11 cellular contexts compared by ENCODE assay signal in the genomic region with DNA sequence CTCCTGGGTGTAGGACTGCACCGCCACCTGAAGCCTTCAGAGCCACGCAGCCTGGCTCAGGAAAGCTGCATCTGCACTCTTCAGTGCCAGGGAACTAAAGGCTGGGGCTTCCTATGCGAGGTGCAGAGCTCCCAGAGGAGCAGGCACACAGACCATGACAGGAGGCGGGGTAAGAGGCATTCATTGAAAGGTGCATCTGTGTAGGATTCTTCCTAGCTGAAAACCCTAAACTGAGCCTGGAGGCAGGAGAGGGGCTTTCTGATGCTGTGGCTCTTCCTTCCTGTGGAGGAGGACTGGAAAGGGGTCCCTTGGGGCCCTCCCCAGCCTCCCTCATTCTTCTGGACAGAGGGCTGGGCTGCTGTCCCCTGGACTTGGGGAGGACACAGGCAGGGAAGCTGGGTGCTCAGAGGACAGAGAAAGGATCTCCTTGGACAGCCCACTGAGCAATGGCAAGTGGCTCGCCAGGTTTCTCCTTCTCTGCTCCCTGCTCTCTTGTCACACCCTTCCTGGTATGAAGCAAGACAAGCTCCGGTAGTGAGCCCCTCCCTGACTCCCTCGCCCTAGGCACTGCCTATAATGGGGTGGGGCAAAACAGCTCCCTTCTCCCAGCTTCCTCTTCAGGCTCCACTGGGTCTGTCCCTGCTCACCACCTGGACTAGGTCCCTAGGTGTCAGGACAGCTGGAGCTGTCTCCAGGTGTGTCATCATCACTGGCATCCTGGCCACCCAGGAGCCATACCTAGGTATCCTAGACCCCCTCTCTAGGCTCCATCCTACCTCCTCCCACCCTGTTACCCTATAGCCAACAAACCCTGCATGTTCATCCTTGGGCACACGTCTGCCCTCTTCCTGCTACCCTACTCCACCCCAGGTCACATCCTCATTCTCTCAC. TPM values are rescaled to one million over a fixed set of nuclear protein-coding genes. Genes with fewer than 3 reads are reported as not detected.
DNase-seq lines count a peak whose midpoint lies in the region; ATAC-seq and TF ChIP-seq lines count a peak whose summit lies in the region.
"Had no signal": no experiment of that assay in that cellular context is flagged by ENCODE, and none has a peak within 500 bp of the region (broad histone marks: within the 10 kb centered on the region; RNA-seq: fewer than 3 reads in every experiment).

No MANE protein-coding gene starts in this region.

- H3K27ac Mint-ChIP-seq in progenitor cell of endocrine pancreas = peak overlapping the region; percentile 84

- no peak overlapping the region for H3K4me3 ChIP-seq in colonic mucosa

- peaks cover 10% of the 10 kb centered on the region for H3K4me1 ChIP-seq in colonic mucosa

- H3K27me3 Mint-ChIP-seq in progenitor cell of endocrine pancreas = no peaks in the 10 kb centered on the region

- DNase-seq in NCI-H1417 (lab: John Stamatoyannopoulos, UW) (peak; percentile 35 to 71 (median 45)), NCI-H1417 treated with DMSO at 0.1 percent for 48 hours (lab: John Stamatoyannopoulos, UW) (no peak), NCI-H226 (peak; percentile 50), colonic mucosa (peak; percentile 93), progenitor cell of endocrine pancreas (ENCODE audit: low spot score, unreplicated experiment) (no peak), activated T-cell treated with anti-CD3 and anti-CD28 coated beads for 4 hours (no peak)
- DNase-seq: activated T-cell treated with anti-CD3 and anti-CD28 coated beads, Interleukin-2, amount 50 U/mL, for 1 hour had no signal

- no peaks in the 10 kb centered on the region for H3K27me3 ChIP-seq in colonic mucosa

- H3K27ac ChIP-seq in colonic mucosa = peak overlapping the region; percentile 74

- no peak for TF ChIP-seq CTCF in colonic mucosa (IDR thresholded peaks at IDR 0.05)
- TF ChIP-seq CTCF in progenitor cell of endocrine pancreas (IDR thresholded peaks at IDR 0.05; ENCODE audit: unreplicated experiment) = no peak

- H3K4me1 Mint-ChIP-seq in progenitor cell of endocrine pancreas (ENCODE audit: low read depth) = peaks cover 21% of the 10 kb centered on the region

- H3K4me3 Mint-ChIP-seq in progenitor cell of endocrine pancreas (ENCODE audit: low read depth) = no peak overlapping the region

- ATAC-seq in GM21447 (IDR thresholded peaks at IDR 0.05; ENCODE audit: unreplicated experiment) = no peak
- ATAC-seq in HG03439 (IDR thresholded peaks at IDR 0.05; ENCODE audit: unreplicated experiment) = no peak

- intact Hi-C loops in colonic mucosa (cut with DNase I) = no loop called here

- H3K9me3 Mint-ChIP-seq in progenitor cell of endocrine pancreas (ENCODE audit: low read depth) = no peaks in the 10 kb centered on the region

- H3K9me3 ChIP-seq in colonic mucosa = no peaks in the 10 kb centered on the region

- H3K9ac ChIP-seq in colonic mucosa (ENCODE audit: low read depth in 2 of 2, low read length in 2 of 2) = peak overlapping the region; percentile 53 to 87

- H3K36me3 ChIP-seq in colonic mucosa = no peaks in the 10 kb centered on the region

- no peaks in the 10 kb centered on the region for H3K36me3 Mint-ChIP-seq in progenitor cell of endocrine pancreas (ENCODE audit: insufficient read depth)

RNA-seq across cellular contexts. Expression of gene S100A6, which starts 20.0 kb away (rescaled TPM):
- total RNA-seq in colonic mucosa = 1,000 to 10,000 TPM; 2,444 to 2,474 TPM
- 12.5 and 14.8 TPM in 2 replicates for total RNA-seq in progenitor cell of endocrine pancreas

RNA-seq across cellular contexts. Expression of gene S100A5, which starts 25.0 kb away (rescaled TPM):
- total RNA-seq in colonic mucosa = not detected
- not detected in 2 replicates for total RNA-seq in progenitor cell of endocrine pancreas
- total RNA-seq: A673, mononuclear cell had no signal

RNA-seq across cellular contexts. Expression of gene S100A4, which starts 29.9 kb away (rescaled TPM):
- total RNA-seq in colonic mucosa = 10 to 100 TPM; 41.8 to 83.8 TPM
- 7.6 and 11.1 TPM in 2 replicates for total RNA-seq in progenitor cell of endocrine pancreas

RNA-seq across cellular contexts. Expression of gene S100A3, which starts 33.3 kb away (rescaled TPM):
- total RNA-seq in colonic mucosa = under 1 TPM in 1 of 2 donors, not detected in 1; 0.61 TPM
- total RNA-seq in progenitor cell of endocrine pancreas = 0.46 and 1.5 TPM in 2 replicates
- total RNA-seq: mononuclear cell had no signal

RNA-seq across cellular contexts. Expression of gene S100A2, which starts 49.9 kb away (rescaled TPM):
- total RNA-seq in colonic mucosa = 1 to 10 TPM; 1.0 to 2.4 TPM
- total RNA-seq in progenitor cell of endocrine pancreas = 0.36 and 1.6 TPM in 2 replicates

Comparison
In these comparisons a context has a peak if more than half of its experiments do, and no peak if none do; other contexts are left out.
1. DNase-seq: peak in NCI-H1417 (3 of 3), NCI-H226 (single experiment) and colonic mucosa (single experiment); none in NCI-H1417 treated with DMSO at 0.1 percent for 48 hours (single experiment), progenitor cell of endocrine pancreas (single experiment) and activated T-cell treated with anti-CD3 and anti-CD28 coated beads for 4 hours (single experiment).
2. RNA of gene S100A6, which starts 20.0 kb away (total RNA-seq): 2,444 to 2,474 TPM in colonic mucosa; 12.5 to 14.8 TPM in progenitor cell of endocrine pancreas; every median in the first group is over 100 times any median in the second.